In the genomic region with DNA sequence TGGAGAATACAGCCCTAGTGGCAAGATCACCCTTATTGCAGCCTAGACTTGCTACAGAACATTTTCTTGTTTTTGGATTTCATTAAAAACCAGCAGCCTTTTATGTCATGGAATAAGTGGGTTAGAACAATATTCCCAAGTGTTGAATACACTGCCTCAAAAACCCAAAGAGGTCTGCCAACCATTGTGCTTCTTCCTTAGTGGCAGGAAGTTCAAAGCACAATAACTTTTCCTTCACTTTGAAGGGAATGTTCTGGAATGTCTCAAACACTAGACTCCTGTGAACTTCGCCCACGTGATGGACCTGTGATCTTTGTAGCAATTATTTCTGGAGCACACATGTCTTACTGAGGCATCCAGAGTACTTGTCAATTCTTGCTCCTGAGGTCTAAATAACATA, we compare ENCODE assay signal across 17 cellular contexts. TPM values are rescaled to one million over a fixed set of nuclear protein-coding genes. Genes with fewer than 3 reads are reported as not detected.
DNase-seq lines count a peak whose midpoint lies in the region; ATAC-seq, FAIRE-seq and TF ChIP-seq lines count a peak whose summit lies in the region.
"Had no signal": no experiment of that assay in that cellular context is flagged by ENCODE, and none has a peak within 500 bp of the region (broad histone marks: within the 10 kb centered on the region; RNA-seq: fewer than 3 reads in every experiment).

No MANE protein-coding gene starts in this region.

- no peak overlapping the region for H2AFZ ChIP-seq in endothelial cell of umbilical vein (ENCODE audit: low read depth, low read length)

- no peaks in the 10 kb centered on the region for H3K9me3 ChIP-seq in right cardiac atrium (ENCODE audit: control insufficient read depth, low read length)
- no peaks in the 10 kb centered on the region for H3K9me3 ChIP-seq in right atrium auricular region
- no peaks in the 10 kb centered on the region for H3K9me3 ChIP-seq in endothelial cell of umbilical vein (replicated peaks; ENCODE audit: control insufficient read depth, insufficient read depth, low read length)
- H3K9me3 ChIP-seq: A549, BE2C, HAP-1 had no signal

- H3K27ac Mint-ChIP-seq in effector memory CD8-positive, alpha-beta T cell, result no peak overlapping the region
- H3K27ac Mint-ChIP-seq: CD4-positive, alpha-beta memory T cell had no signal

- dilution Hi-C loops in endothelial cell of umbilical vein (cut with MboI; ENCODE audit: extremely low pct_ligation_motif_present, low sequenced_read_pairs), result no loop called here

- H3K79me2 ChIP-seq in endothelial cell of umbilical vein (ENCODE audit: control insufficient read depth, insufficient read depth, low read length), result no peaks in the 10 kb centered on the region

- H3K27ac ChIP-seq in right cardiac atrium (ENCODE audit: low read length), result no peak overlapping the region
- no peak overlapping the region for H3K27ac ChIP-seq in right atrium auricular region
- no peak overlapping the region for H3K27ac ChIP-seq in endothelial cell of umbilical vein (ENCODE audit: insufficient read depth, low read depth, low read length)
- H3K27ac ChIP-seq: A549, C4-2B had no signal

- H3K4me1 ChIP-seq in right cardiac atrium (ENCODE audit: control insufficient read depth, insufficient read depth, low read length) (no peaks in the 10 kb centered on the region), right atrium auricular region (no peaks in the 10 kb centered on the region), endothelial cell of umbilical vein (ENCODE audit: control insufficient read depth, extremely low read depth, insufficient read depth, low read length) (no peaks in the 10 kb centered on the region)
- H3K4me1 ChIP-seq: A549, BE2C, HAP-1 had no signal

- no peak for FAIRE-seq in endothelial cell of umbilical vein (lab: Jason Lieb, UNC)
- FAIRE-seq: A549, GM12878, H1 had no signal

- H3K4me2 ChIP-seq in endothelial cell of umbilical vein (ENCODE audit: insufficient read depth, low read length), result no peak overlapping the region
- H3K4me2 ChIP-seq: A549 had no signal

- POLR2A ChIA-PET in endothelial cell of umbilical vein (lab: Charles Lee), result no interaction called here

- no peaks in the 10 kb centered on the region for H4K20me1 ChIP-seq in endothelial cell of umbilical vein (replicated peaks; ENCODE audit: control insufficient read depth, extremely low read depth, insufficient read depth, low read length)

- H3K36me3 ChIP-seq in right atrium auricular region (no peaks in the 10 kb centered on the region), endothelial cell of umbilical vein (ENCODE audit: control insufficient read depth in 2 of 2, extremely low read depth in 1 of 2, insufficient read depth in 2 of 2, low read length in 2 of 2) (no peaks in the 10 kb centered on the region)
- H3K36me3 ChIP-seq: BE2C, HAP-1 had no signal

- H3K27me3 ChIP-seq in right cardiac atrium (ENCODE audit: control insufficient read depth, insufficient read depth) (no peaks in the 10 kb centered on the region), right atrium auricular region (no peaks in the 10 kb centered on the region), endothelial cell of umbilical vein (ENCODE audit: control insufficient read depth in 2 of 2, insufficient read depth in 2 of 2, low read length in 2 of 2) (peaks cover 0 to 3% of the 10 kb centered on the region in 2 experiments)
- H3K27me3 ChIP-seq: BE2C had no signal

- no peak overlapping the region for H3K4me3 Mint-ChIP-seq in effector memory CD8-positive, alpha-beta T cell
- H3K4me3 Mint-ChIP-seq: CD4-positive, alpha-beta memory T cell had no signal

- H3K4me3 ChIP-seq in right cardiac atrium (ENCODE audit: low read length) (no peak overlapping the region), right atrium auricular region (no peak overlapping the region), endothelial cell of umbilical vein (replicated peaks in 1 of 3; ENCODE audit: insufficient read depth in 1 of 3, low read depth in 1 of 3, low read length in 3 of 3) (no peak overlapping the region)
- H3K4me3 ChIP-seq: A549, GM12878, HAP-1 had no signal

- no peaks in the 10 kb centered on the region for H3K9me3 Mint-ChIP-seq in effector memory CD8-positive, alpha-beta T cell

- H3K4me1 Mint-ChIP-seq in effector memory CD8-positive, alpha-beta T cell (ENCODE audit: low read depth in 2 of 2), result no peaks in the 10 kb centered on the region
- H3K4me1 Mint-ChIP-seq: CD4-positive, alpha-beta memory T cell had no signal

- H3K36me3 Mint-ChIP-seq in effector memory CD8-positive, alpha-beta T cell (ENCODE audit: insufficient read depth), result no peaks in the 10 kb centered on the region
- H3K36me3 Mint-ChIP-seq: CD4-positive, alpha-beta memory T cell had no signal

- WGBS in right cardiac atrium, result 57% methylated on average over 2 of the region's 2 CpGs

- TF ChIP-seq CTCF in right atrium auricular region (IDR thresholded peaks at IDR 0.05), result no peak
- TF ChIP-seq CTCF in endothelial cell of umbilical vein (IDR thresholded peaks at IDR 0.05; ENCODE audit: extremely low read depth in 1 of 2, insufficient read depth in 1 of 2, low read depth in 1 of 2, low read length in 2 of 2), result no peak

- no peak overlapping the region for H3K9ac ChIP-seq in endothelial cell of umbilical vein (replicated peaks; ENCODE audit: extremely low read depth, insufficient read depth, low read length)

- peaks cover 35 to 58% of the 10 kb centered on the region in 2 donors for H3K27me3 Mint-ChIP-seq in effector memory CD8-positive, alpha-beta T cell

- no peaks in the 10 kb centered on the region for H3K9me1 ChIP-seq in endothelial cell of umbilical vein (replicated peaks; ENCODE audit: control insufficient read depth, extremely low read depth, insufficient read depth, low read length)

- ATAC-seq in right cardiac atrium, result peak; percentile 64 to 96
- no peak for ATAC-seq in effector memory CD8-positive, alpha-beta T cell (replicated peaks)
- ATAC-seq in GM21390 (IDR thresholded peaks at IDR 0.05; ENCODE audit: unreplicated experiment), result no peak
- ATAC-seq: GM12878 had no signal

- intact Hi-C loops in right cardiac atrium (cut with DNase I), result no loop called here
- intact Hi-C loops in endothelial cell of umbilical vein (cut with micrococcal nuclease), result no loop called here

- TF ChIP-seq POLR2A in endothelial cell of umbilical vein (IDR thresholded peaks at IDR 0.05; ENCODE audit: low read depth, low read length), result no peak

- BruUV-seq in endothelial cell of umbilical vein (replicated peaks; lab: Mats Ljungman, UMichigan), result no TSS peak

- DNase-seq in right cardiac atrium (no peak), right atrium auricular region (ENCODE audit: low spot score) (no peak), endothelial cell of umbilical vein (ENCODE audit: low read depth, low spot score) (peak; percentile 74), pulmonary artery endothelial cell (ENCODE audit: low read depth, low spot score) (peak; percentile 46)
- no peak for DNase-seq in effector memory CD8-positive, alpha-beta T cell
- DNase-seq: BE2C; CD4-positive, alpha-beta memory T cell; DMS79 had no signal

- CTCF ChIA-PET in endothelial cell of umbilical vein (lab: Charles Lee), result interaction anchor here (2.2 kb wide), 1 partner anchor 39 kb away, joined by 11 read pairs; no protein-coding TSS in a partner anchor

TF ChIP-seq in endothelial cell of umbilical vein, 7 proteins besides CTCF, POLR2A, EP300 and RAD21:
- TF ChIP-seq FOS (IDR thresholded peaks at IDR 0.05; ENCODE audit: borderline replicate concordance, insufficient read depth, low read length) (no peak), GATA2 (IDR thresholded peaks at IDR 0.05; ENCODE audit: insufficient read depth, insufficient read length, low read depth, low read length) (no peak), POLR2AphosphoS5 (IDR thresholded peaks at IDR 0.05; ENCODE audit: insufficient read depth, low read depth, low read length) (no peak), MYC (IDR thresholded peaks at IDR 0.05; ENCODE audit: low read depth, low read length) (no peak), JUN (IDR thresholded peaks at IDR 0.05; ENCODE audit: borderline replicate concordance, insufficient read depth, insufficient read length, low read depth) (no peak), EZH2 (IDR thresholded peaks at IDR 0.05; ENCODE audit: borderline replicate concordance, low read depth, low read length, severe bottlenecking) (no peak)
- TF ChIP-seq, protein P1, sequence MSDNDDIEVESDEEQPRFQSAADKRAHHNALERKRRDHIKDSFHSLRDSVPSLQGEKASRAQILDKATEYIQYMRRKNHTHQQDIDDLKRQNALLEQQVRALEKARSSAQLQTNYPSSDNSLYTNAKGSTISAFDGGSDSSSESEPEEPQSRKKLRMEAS (IDR thresholded peaks at IDR 0.05; ENCODE audit: insufficient read depth, insufficient read length), result no peak
TF ChIP-seq in endothelial cell of umbilical vein: peak in this region for 0.

RNA-seq across cellular contexts. Expression of a gene that starts 8.5 kb away (rescaled TPM):
- total RNA-seq in right cardiac atrium (under 1 TPM in 1 of 4 donors, not detected in 3; 0.09 TPM), right atrium auricular region (not detected), endothelial cell of umbilical vein (not detected in 2 replicates), pulmonary artery endothelial cell (not detected in 2 replicates)
- polyA plus RNA-seq in right cardiac atrium (0.02 TPM), endothelial cell of umbilical vein (not detected in 2 replicates)
- not detected in 2 replicates for polyA plus RNA-seq in endothelial cell of umbilical vein (2011; cell fraction: cytosol; rRNA removed)
- not detected in 2 replicates for polyA plus RNA-seq in endothelial cell of umbilical vein (2011; cell fraction: nucleus; rRNA removed)
- not detected in 2 replicates for polyA plus RNA-seq in endothelial cell of umbilical vein (2012)
- not detected in 2 replicates for polyA minus RNA-seq in endothelial cell of umbilical vein
- not detected for polyA minus RNA-seq in endothelial cell of umbilical vein (2011; cell fraction: cytosol; rRNA and poly(A)+ RNA removed)
- polyA minus RNA-seq in endothelial cell of umbilical vein (2011; cell fraction: nucleus; rRNA and poly(A)+ RNA removed), result not detected in 2 replicates
- total RNA-seq: CD4-positive, alpha-beta memory T cell; G401; GM12878; HT1080 had no signal
- polyA plus RNA-seq: AG04450; CD4-positive, alpha-beta memory T cell had no signal

Comparison
In these comparisons a context has a peak if more than half of its experiments do, and no peak if none do; other contexts are left out.
1. ATAC-seq: peak in right cardiac atrium (2 of 2); none in effector memory CD8-positive, alpha-beta T cell (single experiment) and GM21390 (single experiment).
2. DNase-seq: peak in endothelial cell of umbilical vein (single experiment) and pulmonary artery endothelial cell (single experiment); none in right cardiac atrium (0 of 3), right atrium auricular region (single experiment) and effector memory CD8-positive, alpha-beta T cell (0 of 3).